In the genomic region with DNA sequence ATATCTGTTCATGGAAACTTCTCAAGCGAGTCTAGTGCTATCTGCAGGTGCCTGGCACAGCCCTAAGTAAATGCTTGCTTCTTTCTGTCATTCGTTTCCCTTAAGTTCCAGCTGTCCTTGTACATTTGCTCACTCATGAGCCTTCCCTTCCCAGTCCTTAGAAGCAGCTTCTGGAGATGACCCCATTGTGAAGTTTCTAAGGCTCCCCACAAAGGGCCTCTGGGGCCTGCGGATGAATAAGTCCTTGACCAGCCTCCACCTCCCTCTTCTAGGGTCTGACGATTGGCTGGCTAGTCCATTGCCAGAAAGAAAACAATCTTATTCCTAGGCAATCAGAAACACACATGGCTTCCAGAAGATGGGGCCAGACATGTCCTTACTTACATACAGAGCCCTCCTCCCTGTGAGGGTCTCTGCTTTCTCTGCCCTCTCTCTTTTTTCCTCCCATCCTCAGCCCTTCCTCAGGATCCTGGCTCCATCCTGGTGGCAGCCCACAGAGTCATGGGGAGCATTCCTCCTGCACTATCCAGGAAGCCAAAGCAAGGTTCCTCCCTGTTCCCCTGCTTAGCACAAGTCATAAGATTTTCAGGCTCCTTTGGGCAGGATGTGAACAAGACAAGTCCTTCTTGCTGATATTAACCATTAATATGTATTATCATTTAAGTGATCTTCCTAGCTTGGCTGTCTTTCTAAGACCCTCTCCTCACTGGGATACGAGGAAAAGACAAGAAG, we compare ENCODE assay signal across 19 cellular contexts.
"Had no signal": no experiment of that assay in that cellular context is flagged by ENCODE, and none has a peak within 500 bp of the region (broad histone marks: within the 10 kb centered on the region; RNA-seq: fewer than 3 reads in every experiment).

No MANE protein-coding gene starts in this region.

- H3K4me3 ChIP-seq: MG63, SJCRH30 had no signal

- H3K9me3 ChIP-seq: MG63, SJCRH30 had no signal

- H3K27ac ChIP-seq: SJCRH30 had no signal

- H3K27me3 ChIP-seq: MG63, SJCRH30 had no signal

- H3K4me1 ChIP-seq: SJCRH30 had no signal

- DNase-seq: IMR-90, Karpas-422, KG1, MG63, NCI-H1092, NCI-H1105 treated with DMSO at 0.1 percent for 48 hours, NCI-H1417 treated with DMSO at 0.1 percent for 48 hours, NCI-H146, NCI-H1930, NCI-H2081, NCI-H2107, NCI-H2227 treated with DMSO at 0.1 percent for 48 hours, NCI-H526 treated with DMSO at 0.1 percent for 48 hours, NCI-H748 treated with DMSO at 0.1 percent for 48 hours, RPMI8226, SHP77 treated with DMSO at 0.1 percent for 48 hours, SJCRH30 had no signal

- ATAC-seq: HepG2, SK-N-SH treated with all-trans-retinoic acid at 6 μM for 48 hours had no signal

- H3K36me3 ChIP-seq: MG63, SJCRH30 had no signal
